Comparison of ENCODE assay signal across 8 cellular contexts in genomic region chr13:27172495-27172842, GRCh38. TPM values are rescaled to one million over a fixed set of nuclear protein-coding genes. Genes with fewer than 3 reads are reported as not detected.
DNase-seq lines count a peak whose midpoint lies in the region; ATAC-seq and TF ChIP-seq lines count a peak whose summit lies in the region.

No MANE protein-coding gene starts in this region.

- H4K20me1 ChIP-seq in OCI-LY1 (ENCODE audit: insufficient read depth, low read length) = 0 out of 2 replicates have a peak, but pooled peaks cover 2% of the 10 kb centered on the region

- peak overlapping the region; percentile 93 for H3K4me2 ChIP-seq in OCI-LY1 (ENCODE audit: low read length)

- no peaks in the 10 kb centered on the region for H3K36me3 ChIP-seq in OCI-LY1 (ENCODE audit: insufficient read depth, low read length)
- H3K36me3 ChIP-seq in mesodermal cell (ENCODE audit: control insufficient read depth, insufficient read depth, low read length) = no peaks in the 10 kb centered on the region

- POLR2A ChIA-PET in GM10248 (lab: Yijun Ruan, JAX) = no interaction called here

- H3K4me3 ChIP-seq in OCI-LY1 (ENCODE audit: low read depth, low read length, poor library complexity, severe bottlenecking) (peak overlapping the region; percentile 74), mesodermal cell (ENCODE audit: extremely low read depth, insufficient read depth, low read length, poor library complexity, severe bottlenecking) (peak overlapping the region; percentile 60)

- H3K9me2 ChIP-seq in OCI-LY1 (ENCODE audit: low read depth, low read length) = no peaks in the 10 kb centered on the region

- H3K9me3 ChIP-seq in OCI-LY1 (ENCODE audit: low read length) (no peaks in the 10 kb centered on the region), mesodermal cell (ENCODE audit: control insufficient read depth, low read length) (no peaks in the 10 kb centered on the region)

- WGBS in mesodermal cell (ENCODE audit: insufficient coverage in 2 of 2), 2 experiments = 100% methylated on average over 1 of the region's 3 CpGs; no CpG with 5 or more reads in 1 of the 2 experiments

- DNase-seq in NCI-H82 (lab: John Stamatoyannopoulos, UW) (peak; percentile 47), NCI-H82 treated with DMSO at 0.1 percent for 48 hours (lab: John Stamatoyannopoulos, UW; ENCODE audit: unreplicated experiment) (no peak), caudate nucleus (lab: John Stamatoyannopoulos, UW) (peak in 4 of 61 donors; percentile 4 to 31 (median 12)), GM10248 (ENCODE audit: extremely low spot score) (no peak), UCSD-AML1 (lab: John Stamatoyannopoulos, UW; ENCODE audit: unreplicated experiment) (no peak)

- H3F3A ChIP-seq in OCI-LY1 (ENCODE audit: insufficient read depth, low read length) = no peaks in the 10 kb centered on the region

- peak overlapping the region; percentile 80 for H2AFZ ChIP-seq in OCI-LY1 (ENCODE audit: low read length)

- no peak overlapping the region for H3K27ac ChIP-seq in OCI-LY1 (ENCODE audit: low read depth, low read length, poor library complexity, severe bottlenecking)
- H3K27ac ChIP-seq in caudate nucleus (ENCODE audit: low read depth, low read length) = peak overlapping the region; percentile 77
- H3K27ac ChIP-seq in mesodermal cell (ENCODE audit: low read depth, low read length, severe bottlenecking) = peak overlapping the region; percentile 89

- peak overlapping the region; percentile 77 for H3K9ac ChIP-seq in OCI-LY1 (ENCODE audit: low read length)

- H3K27me3 ChIP-seq in OCI-LY1 (ENCODE audit: insufficient read depth, low read length) = peaks cover 4% of the 10 kb centered on the region; the same call in 1 of the 2 replicates

- TF ChIP-seq CTCF in OCI-LY1 (IDR thresholded peaks at IDR 0.05; ENCODE audit: low read length) = no peak
- TF ChIP-seq CTCF in GM10248 (IDR thresholded peaks at IDR 0.05; ENCODE audit: control extremely low read depth, extremely low read depth, low read depth, missing control alignments) = no peak

- H3K4me1 ChIP-seq in OCI-LY1 (ENCODE audit: insufficient read depth, low read length, severe bottlenecking) (peaks cover 21% of the 10 kb centered on the region), mesodermal cell (ENCODE audit: control insufficient read depth, insufficient read depth, low read length, poor library complexity, severe bottlenecking) (peaks cover 6% of the 10 kb centered on the region)

- no peak for ATAC-seq in GM21717 (IDR thresholded peaks at IDR 0.05; ENCODE audit: unreplicated experiment)

- no peaks in the 10 kb centered on the region for H3K79me2 ChIP-seq in OCI-LY1 (ENCODE audit: insufficient read depth, low read length)

- CTCF ChIA-PET in GM10248 (lab: Yijun Ruan, JAX) = interaction anchor here (1.0 to 1.6 kb wide), 5 partner anchors 13 to 190 kb away, joined by 3 to 7 read pairs (median 4); no protein-coding TSS in a partner anchor

RNA-seq across cellular contexts. Expression of gene USP12, which starts 0.9 kb away (rescaled TPM):
- polyA plus RNA-seq in mesodermal cell (2013, experiment 1 of 2) = 19.3 TPM
- polyA plus RNA-seq in mesodermal cell (2013, experiment 2 of 2) = 24.9 TPM
